In the genomic region with DNA sequence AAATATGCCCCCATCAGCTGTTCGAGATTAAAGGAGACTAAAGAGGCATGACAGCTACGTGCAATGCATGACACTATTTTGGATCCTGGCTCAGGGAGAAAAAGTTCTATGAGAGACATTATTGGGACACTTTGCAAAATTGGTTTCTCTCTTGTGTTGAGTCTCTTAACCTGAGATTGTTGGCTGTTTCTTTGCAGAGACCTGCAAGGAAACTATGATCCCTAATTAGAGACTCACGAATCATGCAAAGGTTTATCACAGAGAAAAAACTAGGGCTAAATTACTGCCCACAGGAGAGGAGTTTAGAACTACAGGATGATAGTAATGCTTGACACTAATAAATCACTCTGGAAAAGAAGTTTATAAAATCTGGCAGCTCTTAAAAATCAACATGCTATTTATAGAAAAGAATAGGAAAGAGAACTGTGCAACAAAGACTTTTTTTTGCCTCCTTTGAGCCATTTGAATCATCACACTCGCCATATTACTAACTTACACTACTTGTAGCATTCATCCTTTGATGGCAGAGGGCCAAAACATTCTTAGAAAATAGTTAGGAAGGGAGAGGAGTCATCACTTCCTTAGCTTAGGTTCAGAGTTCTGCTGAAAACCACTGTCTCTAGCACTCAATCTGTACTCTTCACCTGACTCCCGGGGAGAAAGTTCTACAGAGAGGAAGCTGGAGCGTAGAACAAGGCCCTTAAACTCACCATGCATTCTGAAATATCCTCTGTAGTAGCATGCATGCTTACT, we compare ENCODE assay signal across 16 cellular contexts. TPM values are rescaled to one million over a fixed set of nuclear protein-coding genes. Genes with fewer than 3 reads are reported as not detected.
DNase-seq lines count a peak whose midpoint lies in the region; ATAC-seq and TF ChIP-seq lines count a peak whose summit lies in the region.
"Had no signal": no experiment of that assay in that cellular context is flagged by ENCODE, and none has a peak within 500 bp of the region (broad histone marks: within the 10 kb centered on the region; RNA-seq: fewer than 3 reads in every experiment).

No MANE protein-coding gene starts in this region.

- CTCF ChIA-PET in MCF 10A (lab: Yijun Ruan, JAX) (no interaction called here), RWPE1 (lab: Yijun Ruan, JAX) (interaction anchor here (0.5 kb wide), 1 partner anchor 129 kb away, joined by 3 read pairs; no protein-coding TSS in a partner anchor)

- H3K27ac Mint-ChIP-seq in MCF 10A (ENCODE audit: low read depth, unreplicated experiment) (no peak overlapping the region), T-helper 17 cell (no peak overlapping the region)
- H3K27ac Mint-ChIP-seq: activated T-cell treated with anti-CD3 and anti-CD28 coated beads, Interleukin-2, amount 50 U/mL, for 24 hours; brain had no signal

- H3K27me3 ChIP-seq in breast epithelium = no peaks in the 10 kb centered on the region
- H3K27me3 ChIP-seq: BLaER1, pancreas had no signal

- H3K4me3 ChIP-seq in breast epithelium (no peak overlapping the region), fibroblast of mammary gland (ENCODE audit: control insufficient read depth, low read depth, low read length) (no peak overlapping the region)
- H3K4me3 ChIP-seq: BLaER1, pancreas, transverse colon had no signal

- TF ChIP-seq CTCF in MCF 10A (IDR thresholded peaks at IDR 0.05; ENCODE audit: unreplicated experiment) (no peak), breast epithelium (IDR thresholded peaks at IDR 0.05) (no peak), RWPE1 (conservative IDR thresholded peaks at IDR 0.05; ENCODE audit: low read depth) (no peak), fibroblast of mammary gland (conservative IDR thresholded peaks at IDR 0.05; ENCODE audit: control insufficient read depth, insufficient read depth, low read depth, low read length) (no peak), GM20000 (IDR thresholded peaks at IDR 0.05; ENCODE audit: extremely low read depth, missing control alignments) (no peak)

- H3K36me3 ChIP-seq in breast epithelium = no peaks in the 10 kb centered on the region
- H3K36me3 ChIP-seq: BLaER1, pancreas, transverse colon had no signal

- H3K9me3 Mint-ChIP-seq in MCF 10A (ENCODE audit: unreplicated experiment) = no peaks in the 10 kb centered on the region
- H3K9me3 Mint-ChIP-seq: activated T-cell treated with anti-CD3 and anti-CD28 coated beads, Interleukin-2, amount 50 U/mL, for 24 hours had no signal

- BruUV-seq in MCF 10A (replicated peaks; lab: Mats Ljungman, UMichigan) = no TSS peak

- POLR2A ChIA-PET in MCF 10A (lab: Yijun Ruan, JAX) = interaction anchor here (0.7 to 1.3 kb wide), 2 partner anchors 14 to 30 kb away, joined by 3 read pairs; no protein-coding TSS in a partner anchor
- POLR2A ChIA-PET in RWPE1 (lab: Yijun Ruan, JAX; ENCODE audit: low non-redundant PET) = no interaction called here

- H3K36me3 Mint-ChIP-seq in MCF 10A (ENCODE audit: insufficient read depth, unreplicated experiment) (no peaks in the 10 kb centered on the region), T-helper 17 cell (ENCODE audit: low read depth) (no peaks in the 10 kb centered on the region)
- H3K36me3 Mint-ChIP-seq: brain had no signal

- DNase-seq in MCF 10A (ENCODE audit: unreplicated experiment) (peak; percentile 98), breast epithelium (ENCODE audit: low spot score in 2 of 2) (no peak), RWPE1 (ENCODE audit: low spot score) (peak; percentile 54), fibroblast of mammary gland (ENCODE audit: low read depth) (peak; percentile 96), GM20000 (ENCODE audit: low spot score) (no peak), T-helper 17 cell (no peak)
- DNase-seq in stimulated activated CD4-positive, alpha-beta T cell treated with anti-CD3 and anti-CD28 coated beads, Interleukin-1b, Interleukin-23, amount 100 ng/mL, for 48 hours = no peak
- DNase-seq: activated T-cell treated with anti-CD3 and anti-CD28 coated beads, Interleukin-2, amount 50 U/mL, for 24 hours; effector CD4-positive, alpha-beta T cell; GOT3; pancreas; stimulated activated CD4-positive, alpha-beta T cell treated with anti-CD3 and anti-CD28 coated beads, Interleukin-15, amount 100 ng/mL, for 24 hours; transverse colon had no signal

- H3K9me3 ChIP-seq in breast epithelium (no peaks in the 10 kb centered on the region), T-helper 17 cell (ENCODE audit: control insufficient read depth, low read length, poor library complexity, severe bottlenecking) (no peaks in the 10 kb centered on the region)
- H3K9me3 ChIP-seq: pancreas, transverse colon had no signal

- no peak for TF ChIP-seq POLR2A in breast epithelium (IDR thresholded peaks at IDR 0.05)

- H3K4me1 Mint-ChIP-seq in MCF 10A (ENCODE audit: insufficient read depth, unreplicated experiment) (peaks cover 29% of the 10 kb centered on the region), T-helper 17 cell (peaks cover 12% of the 10 kb centered on the region)
- H3K4me1 Mint-ChIP-seq: brain had no signal

- H3K27me3 Mint-ChIP-seq in MCF 10A (ENCODE audit: insufficient read depth, unreplicated experiment) (peaks cover 22% of the 10 kb centered on the region), T-helper 17 cell (peaks cover 6% of the 10 kb centered on the region)

- H3K4me3 Mint-ChIP-seq in MCF 10A (ENCODE audit: unreplicated experiment) (no peak overlapping the region), T-helper 17 cell (no peak overlapping the region)
- H3K4me3 Mint-ChIP-seq: activated T-cell treated with anti-CD3 and anti-CD28 coated beads, Interleukin-2, amount 50 U/mL, for 24 hours; brain had no signal

- H3K27ac ChIP-seq in breast epithelium = no peak overlapping the region
- no peak overlapping the region for H3K27ac ChIP-seq in RWPE1
- H3K27ac ChIP-seq: BLaER1, pancreas, transverse colon had no signal

- intact Hi-C loops in MCF 10A (cut with micrococcal nuclease) (no loop called here), breast epithelium (cut with DNase I; ENCODE audit: low total_unique reads) (no loop called here)

- no peaks in the 10 kb centered on the region for H3K4me1 ChIP-seq in breast epithelium
- H3K4me1 ChIP-seq: pancreas, transverse colon had no signal

- no peak for ATAC-seq in HG03565 (IDR thresholded peaks at IDR 0.05; ENCODE audit: unreplicated experiment)
- no peak for ATAC-seq in T-helper 17 cell
- ATAC-seq: pancreas had no signal

RNA-seq across cellular contexts. Expression of a gene that starts 25.3 kb away (rescaled TPM):
- not detected in 2 replicates for total RNA-seq in MCF 10A (2022)
- 10 to 100 TPM in 2 of 3 donors, 1 to 10 TPM in 1; 8.9 to 81.4 (median 24.6) TPM for total RNA-seq in breast epithelium
- total RNA-seq in T-helper 17 cell = under 1 TPM in 1 of 2 donors, not detected in 1; 0.31 TPM

Comparison
In these comparisons a context has a peak if more than half of its experiments do, and no peak if none do; other contexts are left out.
1. DNase-seq: peak in MCF 10A (single experiment), RWPE1 (single experiment) and fibroblast of mammary gland (single experiment); none in breast epithelium (0 of 2), GM20000 (single experiment), T-helper 17 cell (0 of 3) and stimulated activated CD4-positive, alpha-beta T cell treated with anti-CD3 and anti-CD28 coated beads, Interleukin-1b, Interleukin-23, amount 100 ng/mL, for 48 hours (single experiment).